In genomic region chr12:100138048-100138907, GRCh38 we compare ENCODE assay signal across 8 cellular contexts. TPM values are rescaled to one million over a fixed set of nuclear protein-coding genes. Genes with fewer than 3 reads are reported as not detected.
A peak's percentile ranks its signal among the peaks of the same experiment; 100 is the strongest.
DNase-seq lines count a peak whose midpoint lies in the region; ATAC-seq, FAIRE-seq and TF ChIP-seq lines count a peak whose summit lies in the region.

No MANE protein-coding gene starts in this region.

- POLR2A ChIA-PET in CD4-positive, alpha-beta T cell (lab: Charles Lee): no interaction called here

- FAIRE-seq in RCC 7860 (lab: Jason Lieb, UNC): no peak

- ATAC-seq in CD4-positive, alpha-beta T cell (ENCODE audit: poor library complexity): no peak
- peak; percentile 25 for ATAC-seq in GM19452 (IDR thresholded peaks at IDR 0.05; ENCODE audit: unreplicated experiment)
- no peak for ATAC-seq in upper lobe of left lung (ENCODE audit: low FRiP score in 2 of 2)

- peaks cover 6% of the 10 kb centered on the region for H3K36me3 Mint-ChIP-seq in CD4-positive, alpha-beta T cell (ENCODE audit: low read depth)

- H3K4me1 ChIP-seq in upper lobe of left lung: peaks cover 9 to 42% (median 24%) of the 10 kb centered on the region in 4 donors

- no peak overlapping the region for H3K27ac ChIP-seq in CD4-positive, alpha-beta T cell (ENCODE audit: low read depth, low read length)
- peak overlapping the region in 3 of 4 donors; percentile 1 to 39 (median 7) for H3K27ac ChIP-seq in upper lobe of left lung

- no peak for TF ChIP-seq EP300 in upper lobe of left lung (IDR thresholded peaks at IDR 0.05)

- no peaks in the 10 kb centered on the region for H3K9me3 Mint-ChIP-seq in CD4-positive, alpha-beta T cell

- no peak overlapping the region for H3K27ac Mint-ChIP-seq in CD4-positive, alpha-beta T cell

- H3K4me3 Mint-ChIP-seq in CD4-positive, alpha-beta T cell: no peak overlapping the region

- H3K27me3 Mint-ChIP-seq in CD4-positive, alpha-beta T cell: no peaks in the 10 kb centered on the region

- DNase-seq in CD4-positive, alpha-beta T cell: no peak
- DNase-seq in OCI-M1 (lab: John Stamatoyannopoulos, UW) (peak; percentile 74), fibroblast of pulmonary artery (ENCODE audit: low read depth) (peak; percentile 34), upper lobe of left lung (no peak), RCC 7860 (ENCODE audit: low spot score) (no peak), AG20443 (ENCODE audit: low spot score) (no peak)
- DNase-seq in stimulated activated CD8-positive, alpha-beta memory T cell treated with anti-CD3 and anti-CD28 coated beads, Interleukin-4, amount 100 ng/mL, for 48 hours: no peak

- H3K4me3 ChIP-seq in fibroblast of pulmonary artery (replicated peaks; ENCODE audit: low read depth, low read length) (no peak overlapping the region), upper lobe of left lung (peak overlapping the region in 2 of 4 donors; percentile 0 to 13)

- no peaks in the 10 kb centered on the region for H3K9me3 ChIP-seq in CD4-positive, alpha-beta T cell (ENCODE audit: control insufficient read depth, low read length)
- no peaks in the 10 kb centered on the region for H3K9me3 ChIP-seq in upper lobe of left lung

- no peaks in the 10 kb centered on the region for H3K36me3 ChIP-seq in upper lobe of left lung

- H3K27me3 ChIP-seq in CD4-positive, alpha-beta T cell (ENCODE audit: control insufficient read depth, insufficient read depth, low read length): no peaks in the 10 kb centered on the region
- H3K27me3 ChIP-seq in upper lobe of left lung: no peaks in the 10 kb centered on the region

- 48 to 53% methylated on average over 9 of the region's 9 CpGs for WGBS in upper lobe of left lung, 2 donors

- CTCF ChIA-PET in CD4-positive, alpha-beta T cell (lab: Charles Lee): interaction anchor here (2.8 kb wide), 1 partner anchor 16 kb away, joined by 12 read pairs; no protein-coding TSS in a partner anchor

- no peak for TF ChIP-seq POLR2A in upper lobe of left lung (IDR thresholded peaks at IDR 0.05)

- TF ChIP-seq CTCF in CD4-positive, alpha-beta T cell (IDR thresholded peaks at IDR 0.05): peak; percentile 14
- peak; percentile 50 for TF ChIP-seq CTCF in fibroblast of pulmonary artery (IDR thresholded peaks at IDR 0.05; ENCODE audit: low read length, missing control alignments)
- no peak for TF ChIP-seq CTCF in upper lobe of left lung (IDR thresholded peaks at IDR 0.05)

- intact Hi-C loops in CD4-positive, alpha-beta T cell (cut with DNase I, micrococcal nuclease): no loop called here

- H3K4me1 Mint-ChIP-seq in CD4-positive, alpha-beta T cell (ENCODE audit: low read depth): peaks cover 54% of the 10 kb centered on the region

RNA-seq across cellular contexts. Expression of gene BLTP3B, which starts 4.4 kb away (rescaled TPM):
- total RNA-seq in CD4-positive, alpha-beta T cell: 10 to 100 TPM; 23.0 to 23.4 TPM
- total RNA-seq in upper lobe of left lung: 10 to 100 TPM; 12.8 to 37.5 (median 28.7) TPM

Comparison
In these comparisons a context has a peak if more than half of its experiments do, and no peak if none do; other contexts are left out.
1. DNase-seq: peak in OCI-M1 (single experiment) and fibroblast of pulmonary artery (single experiment); none in CD4-positive, alpha-beta T cell (0 of 10), upper lobe of left lung (0 of 2), RCC 7860 (single experiment), stimulated activated CD8-positive, alpha-beta memory T cell treated with anti-CD3 and anti-CD28 coated beads, Interleukin-4, amount 100 ng/mL, for 48 hours (single experiment) and AG20443 (single experiment).
2. CTCF ChIP-seq: peak in CD4-positive, alpha-beta T cell (single experiment) and fibroblast of pulmonary artery (single experiment); none in upper lobe of left lung (0 of 6).